ENCODE assay signal across 9 cellular contexts in genomic region chr20:38125157-38126056, GRCh38. TPM values are rescaled to one million over a fixed set of nuclear protein-coding genes. Genes with fewer than 3 reads are reported as not detected.
A peak's percentile ranks its signal among the peaks of the same experiment; 100 is the strongest.
DNase-seq lines count a peak whose midpoint lies in the region; ATAC-seq and TF ChIP-seq lines count a peak whose summit lies in the region.
"Had no signal": no experiment of that assay in that cellular context is flagged by ENCODE, and none has a peak within 500 bp of the region (broad histone marks: within the 10 kb centered on the region; RNA-seq: fewer than 3 reads in every experiment).

No MANE protein-coding gene starts in this region.

- peak in 2 of 12 donors; percentile 16 for TF ChIP-seq CTCF in heart left ventricle (IDR thresholded peaks at IDR 0.05)
- no peak for TF ChIP-seq CTCF in spleen (IDR thresholded peaks at IDR 0.05 in 8 of 11, conservative IDR thresholded peaks at IDR 0.05 in 3 of 11)

- POLR2A ChIA-PET in activated CD4-positive, alpha-beta T cell treated with anti-CD3 and anti-CD28 coated beads, Interleukin-2, amount 10 ng/mL, durations not matched to agents 7 days and 5 days (lab: Charles Lee) = no interaction called here

- H3K27ac ChIP-seq in SJCRH30 = peak overlapping the region; percentile 35; the same call in 1 of the 2 replicates
- H3K27ac ChIP-seq in heart left ventricle = peak overlapping the region in 11 of 12 donors; percentile 80 to 94 (median 84)
- peak overlapping the region in 7 of 8 donors; percentile 36 to 69 (median 59) for H3K27ac ChIP-seq in spleen

- WGBS in heart left ventricle, 4 donors = 55 to 67% (median 60%) methylated on average over 16 to 18 of the region's 18 CpGs
- 75 to 91% (median 83%) methylated on average over 18 of the region's 18 CpGs for WGBS in spleen, 5 donors

- CTCF ChIA-PET in activated CD4-positive, alpha-beta T cell treated with anti-CD3 and anti-CD28 coated beads, Interleukin-2, amount 10 ng/mL, durations not matched to agents 7 days and 5 days (lab: Charles Lee) = interaction anchor here (1.3 kb wide), 1 partner anchor 53 kb away, joined by 3 read pairs; no protein-coding TSS in a partner anchor

- peak; percentile 18 to 51 (median 42) for ATAC-seq in heart left ventricle
- no peak for ATAC-seq in HG03139 (IDR thresholded peaks at IDR 0.05; ENCODE audit: unreplicated experiment)

- H3K27me3 ChIP-seq in SJCRH30 (no peaks in the 10 kb centered on the region), heart left ventricle (no peaks in the 10 kb centered on the region), spleen (replicated peaks in 1 of 7) (no peaks in the 10 kb centered on the region)

- no peaks in the 10 kb centered on the region for H3K9me3 Mint-ChIP-seq in activated CD4-positive, alpha-beta T cell treated with anti-CD3 and anti-CD28 coated beads, Interleukin-2, amount 10 ng/mL, durations not matched to agents 7 days and 5 days

- DNase-seq in M059J (ENCODE audit: low read depth) (peak; percentile 72), SJCRH30 (peak; percentile 90 to 92), heart left ventricle (peak in 4 of 5 donors; percentile 71 to 79 (median 77)), spleen (peak; percentile 52), HUDEP-2 (lab: John Stamatoyannopoulos, UW; ENCODE audit: unreplicated experiment in 76 of 76) (no peak)
- DNase-seq in stimulated activated CD8-positive, alpha-beta memory T cell treated with anti-CD3 and anti-CD28 coated beads, Interleukin-4, amount 100 ng/mL, for 48 hours = no peak
- no peak for DNase-seq in activated CD4-positive, alpha-beta T cell treated with anti-CD3 and anti-CD28 coated beads, Interleukin-2, amount 10 ng/mL, durations not matched to agents 7 days and 5 days
- DNase-seq: activated CD4-positive, alpha-beta T cell treated with anti-CD3 and anti-CD28 coated beads for 4 hours had no signal

- peaks cover 6% of the 10 kb centered on the region for H3K4me1 Mint-ChIP-seq in activated CD4-positive, alpha-beta T cell treated with anti-CD3 and anti-CD28 coated beads, Interleukin-2, amount 10 ng/mL, durations not matched to agents 7 days and 5 days

- no peaks in the 10 kb centered on the region for H3K27me3 Mint-ChIP-seq in activated CD4-positive, alpha-beta T cell treated with anti-CD3 and anti-CD28 coated beads, Interleukin-2, amount 10 ng/mL, durations not matched to agents 7 days and 5 days

- H3K36me3 ChIP-seq in SJCRH30 = no peaks in the 10 kb centered on the region
- peaks cover 0 to 21% (median 12%) of the 10 kb centered on the region in 9 donors for H3K36me3 ChIP-seq in heart left ventricle
- H3K36me3 ChIP-seq in spleen = peaks cover 0 to 17% (median 0%) of the 10 kb centered on the region in 6 donors

- H3K9me3 ChIP-seq in SJCRH30 (replicated peaks) (no peaks in the 10 kb centered on the region), heart left ventricle (no peaks in the 10 kb centered on the region), spleen (no peaks in the 10 kb centered on the region)

- TF ChIP-seq POLR2A in heart left ventricle (IDR thresholded peaks at IDR 0.05) (no peak), spleen (IDR thresholded peaks at IDR 0.05) (no peak)

- intact Hi-C loops in heart left ventricle (cut with DNase I) = loop anchor here in 6 of 10 donors (2.0 to 10.0 kb wide), 5 partner anchors 15 to 53 kb away; no protein-coding TSS in a partner anchor
- intact Hi-C loops in spleen (cut with DNase I; ENCODE audit: low total_unique reads) = no loop called here

- no peak overlapping the region for H3K4me3 Mint-ChIP-seq in activated CD4-positive, alpha-beta T cell treated with anti-CD3 and anti-CD28 coated beads, Interleukin-2, amount 10 ng/mL, durations not matched to agents 7 days and 5 days

- H3K4me3 ChIP-seq in SJCRH30 (no peak overlapping the region), heart left ventricle (no peak overlapping the region), spleen (no peak overlapping the region)

- no peak overlapping the region for H3K27ac Mint-ChIP-seq in activated CD4-positive, alpha-beta T cell treated with anti-CD3 and anti-CD28 coated beads, Interleukin-2, amount 10 ng/mL, durations not matched to agents 7 days and 5 days

- no peaks in the 10 kb centered on the region for H3K36me3 Mint-ChIP-seq in activated CD4-positive, alpha-beta T cell treated with anti-CD3 and anti-CD28 coated beads, Interleukin-2, amount 10 ng/mL, durations not matched to agents 7 days and 5 days (ENCODE audit: low read depth)

- H3K4me1 ChIP-seq in SJCRH30 (peaks cover 37% of the 10 kb centered on the region), heart left ventricle (peaks cover 8 to 50% (median 33%) of the 10 kb centered on the region in 12 donors), spleen (peaks cover 0 to 20% (median 4%) of the 10 kb centered on the region in 6 donors)

RNA-seq across cellular contexts. Expression of gene TGM2, which starts 39.7 kb away (rescaled TPM):
- total RNA-seq in M059J (2014; rRNA removed; shearing (Covaris generic)) = 76.6 and 108 TPM in 2 replicates
- total RNA-seq in SJCRH30 (2014; rRNA removed; shearing (Covaris generic)) = 0.10 and 0.13 TPM in 2 replicates
- total RNA-seq in heart left ventricle (1,000 to 10,000 TPM in 1 of 9 donors, 100 to 1,000 TPM in 8; 271 to 1,146 (median 567) TPM), spleen (100 to 1,000 TPM in 1 of 7 donors, 10 to 100 TPM in 6; 60.2 to 167 (median 87.6) TPM)
- polyA plus RNA-seq in heart left ventricle (100 to 1,000 TPM; 211 to 972 TPM), spleen (10 to 100 TPM in 2 of 3 donors, 1 to 10 TPM in 1; 9.3 to 35.3 (median 19.8) TPM)
- under 1 TPM; 0.07 to 0.21 TPM for total RNA-seq in activated CD4-positive, alpha-beta T cell treated with anti-CD3 and anti-CD28 coated beads, Interleukin-2, amount 10 ng/mL, durations not matched to agents 7 days and 5 days

Comparison
In these comparisons a context has a peak if more than half of its experiments do, and no peak if none do; other contexts are left out.
1. DNase-seq: peak in M059J (single experiment), SJCRH30 (2 of 2), heart left ventricle (4 of 5) and spleen (single experiment); none in stimulated activated CD8-positive, alpha-beta memory T cell treated with anti-CD3 and anti-CD28 coated beads, Interleukin-4, amount 100 ng/mL, for 48 hours (single experiment), activated CD4-positive, alpha-beta T cell treated with anti-CD3 and anti-CD28 coated beads, Interleukin-2, amount 10 ng/mL, durations not matched to agents 7 days and 5 days (single experiment) and HUDEP-2 (0 of 76).
2. RNA of gene TGM2, which starts 39.7 kb away (total RNA-seq): 271 to 1,146 TPM in heart left ventricle, 76.6 to 108 TPM in M059J and 60.2 to 167 TPM in spleen; 0.07 to 0.21 TPM in activated CD4-positive, alpha-beta T cell treated with anti-CD3 and anti-CD28 coated beads, Interleukin-2, amount 10 ng/mL, durations not matched to agents 7 days and 5 days and 0.10 to 0.13 TPM in SJCRH30; every median in the first group is over 10 times any median in the second.
3. Peak in every context shown above with its lines, with median percentiles within 50 percentile points of each other: H3K27ac ChIP-seq.